In genomic region chr19:17404621-17405249, GRCh38 we compare ENCODE assay signal across 8 cellular contexts. TPM values are rescaled to one million over a fixed set of nuclear protein-coding genes. Genes with fewer than 3 reads are reported as not detected.
DNase-seq lines count a peak whose midpoint lies in the region; ATAC-seq and TF ChIP-seq lines count a peak whose summit lies in the region.

No MANE protein-coding gene starts in this region.

- peak overlapping the region; percentile 97 for H3K9ac ChIP-seq in endodermal cell (ENCODE audit: extremely low read depth, low read length, poor library complexity, severe bottlenecking)

- H3K36me3 ChIP-seq in KOPT-K1 (ENCODE audit: insufficient read depth, low read length) (peaks cover 30% of the 10 kb centered on the region), endodermal cell (ENCODE audit: control insufficient read depth, insufficient read depth, low read length) (peaks cover 20% of the 10 kb centered on the region), spleen (peaks cover 0 to 43% (median 24%) of the 10 kb centered on the region in 6 donors)

- TF ChIP-seq CTCF in endodermal cell (conservative IDR thresholded peaks at IDR 0.05): no peak
- TF ChIP-seq CTCF in spleen (IDR thresholded peaks at IDR 0.05 in 8 of 11, conservative IDR thresholded peaks at IDR 0.05 in 3 of 11): no peak

- peaks cover 19% of the 10 kb centered on the region for H3K4me1 ChIP-seq in endodermal cell (ENCODE audit: control insufficient read depth, insufficient read depth, low read length)
- peaks cover 25 to 79% (median 59%) of the 10 kb centered on the region in 6 donors for H3K4me1 ChIP-seq in spleen

- H3K27me3 ChIP-seq in endodermal cell (ENCODE audit: control insufficient read depth, insufficient read depth, low read length, poor library complexity, severe bottlenecking) (no peaks in the 10 kb centered on the region), spleen (replicated peaks in 1 of 7) (no peaks in the 10 kb centered on the region)

- H3K4me3 Mint-ChIP-seq in endodermal cell: peak overlapping the region; percentile 72

- ATAC-seq in GM19452 (IDR thresholded peaks at IDR 0.05; ENCODE audit: unreplicated experiment) (peak; percentile 9), HG02885 (IDR thresholded peaks at IDR 0.05; ENCODE audit: poor library complexity, unreplicated experiment) (no peak)

- H3K4me3 ChIP-seq in endodermal cell (ENCODE audit: low read length) (peak overlapping the region; percentile 98), spleen (peak overlapping the region; percentile 60 to 80 (median 70))

- H3K27ac ChIP-seq in KOPT-K1 (ENCODE audit: low read depth, low read length, poor library complexity, severe bottlenecking): peak overlapping the region; percentile 85
- H3K27ac ChIP-seq in endodermal cell (ENCODE audit: low read depth, low read length): peak overlapping the region; percentile 32
- H3K27ac ChIP-seq in spleen: peak overlapping the region; percentile 91 to 97 (median 94)

- H3K9me3 Mint-ChIP-seq in endodermal cell: no peaks in the 10 kb centered on the region

- no peak for TF ChIP-seq POLR2A in spleen (IDR thresholded peaks at IDR 0.05)

- WGBS in endodermal cell (ENCODE audit: insufficient coverage in 1 of 2, insufficient read length in 1 of 2), 2 experiments: 72 to 77% methylated on average over 5 to 7 of the region's 7 CpGs
- WGBS in spleen, 5 donors: 9 to 34% (median 22%) methylated on average over 7 of the region's 7 CpGs

- peaks cover 5% of the 10 kb centered on the region for H3K36me3 Mint-ChIP-seq in endodermal cell (ENCODE audit: low read depth)

- DNase-seq in endodermal cell (no peak), spleen (no peak), hippocampal formation (lab: John Stamatoyannopoulos, UW) (no peak), SIG-M5 treated with dmso at 0.1 percent for 504 hours (lab: John Stamatoyannopoulos, UW; ENCODE audit: unreplicated experiment) (no peak), ureter (ENCODE audit: low spot score) (no peak)

- H3K4me1 Mint-ChIP-seq in endodermal cell: peaks cover 13% of the 10 kb centered on the region

- peak overlapping the region; percentile 94 for H3K27ac Mint-ChIP-seq in endodermal cell

- intact Hi-C loops in spleen (cut with DNase I; ENCODE audit: low total_unique reads): no loop called here

- H3K9me3 ChIP-seq in KOPT-K1 (ENCODE audit: insufficient read depth, low read length, poor library complexity, severe bottlenecking) (no peaks in the 10 kb centered on the region), endodermal cell (ENCODE audit: control insufficient read depth, low read length) (no peaks in the 10 kb centered on the region), spleen (no peaks in the 10 kb centered on the region)

- no peaks in the 10 kb centered on the region for H3K27me3 Mint-ChIP-seq in endodermal cell (ENCODE audit: insufficient read depth)

RNA-seq across cellular contexts. Expression of gene BST2, which starts 0.7 kb away (rescaled TPM):
- total RNA-seq in endodermal cell: 100 to 1,000 TPM in 1 of 2 donors, 10 to 100 TPM in 1; 50.8 to 147 TPM
- 73.3 TPM for polyA plus RNA-seq in endodermal cell (2013, experiment 1 of 2)
- 80.2 TPM for polyA plus RNA-seq in endodermal cell (2013, experiment 2 of 2)
- total RNA-seq in spleen: 100 to 1,000 TPM; 159 to 257 (median 172) TPM
- 100 to 1,000 TPM in 2 of 3 donors, 10 to 100 TPM in 1; 91.4 to 240 (median 163) TPM for polyA plus RNA-seq in spleen
- total RNA-seq in ureter: 45.8 TPM

RNA-seq across cellular contexts. Expression of gene CCDC194, which starts 10.7 kb away (rescaled TPM):
- total RNA-seq in endodermal cell (1 to 10 TPM; 2.0 to 3.4 TPM), spleen (1 to 10 TPM in 6 of 7 donors, not detected in 1; 1.0 to 2.2 (median 1.7) TPM), ureter (0.86 TPM)
- polyA plus RNA-seq in endodermal cell (2013, experiment 1 of 2): 0.78 TPM
- polyA plus RNA-seq in endodermal cell (2013, experiment 2 of 2): 0.83 TPM
- polyA plus RNA-seq in spleen: under 1 TPM; 0.13 to 0.18 (median 0.15) TPM

RNA-seq across cellular contexts. Expression of gene MVB12A, which starts 15.1 kb away (rescaled TPM):
- total RNA-seq in endodermal cell: 10 to 100 TPM; 63.1 to 64.8 TPM
- polyA plus RNA-seq in endodermal cell (2013, experiment 1 of 2): 58.8 TPM
- 56.2 TPM for polyA plus RNA-seq in endodermal cell (2013, experiment 2 of 2)
- total RNA-seq in spleen: 10 to 100 TPM; 31.7 to 45.2 (median 37.8) TPM
- 10 to 100 TPM; 42.0 to 62.0 (median 42.1) TPM for polyA plus RNA-seq in spleen
- total RNA-seq in ureter: 33.0 TPM

RNA-seq across cellular contexts. Expression of gene PLVAP, which starts 27.6 kb away (rescaled TPM):
- under 1 TPM in 1 of 2 donors, not detected in 1; 0.44 TPM for total RNA-seq in endodermal cell
- polyA plus RNA-seq in endodermal cell (2013, experiment 1 of 2): 0.85 TPM
- polyA plus RNA-seq in endodermal cell (2013, experiment 2 of 2): 1.1 TPM
- total RNA-seq in spleen: 100 to 1,000 TPM; 233 to 555 (median 350) TPM
- polyA plus RNA-seq in spleen: 10 to 100 TPM; 26.6 to 57.9 (median 46.6) TPM
- 159 TPM for total RNA-seq in ureter

RNA-seq across cellular contexts. Expression of gene TMEM221, which starts 43.7 kb away (rescaled TPM):
- total RNA-seq in endodermal cell (1 to 10 TPM; 3.5 to 4.8 TPM), spleen (not detected), ureter (0.31 TPM)
- polyA plus RNA-seq in endodermal cell (2013, experiment 1 of 2): 2.2 TPM
- polyA plus RNA-seq in endodermal cell (2013, experiment 2 of 2): 2.0 TPM
- polyA plus RNA-seq in spleen: under 1 TPM in 2 of 3 donors, not detected in 1; 0.03 to 0.20 TPM

Comparison
In these comparisons a context has a peak if more than half of its experiments do, and no peak if none do; other contexts are left out.
1. H3K27ac ChIP-seq: peak in every context shown above with its lines; median percentile 94 in spleen; 85 in KOPT-K1; 32 in endodermal cell.